In the genomic region with DNA sequence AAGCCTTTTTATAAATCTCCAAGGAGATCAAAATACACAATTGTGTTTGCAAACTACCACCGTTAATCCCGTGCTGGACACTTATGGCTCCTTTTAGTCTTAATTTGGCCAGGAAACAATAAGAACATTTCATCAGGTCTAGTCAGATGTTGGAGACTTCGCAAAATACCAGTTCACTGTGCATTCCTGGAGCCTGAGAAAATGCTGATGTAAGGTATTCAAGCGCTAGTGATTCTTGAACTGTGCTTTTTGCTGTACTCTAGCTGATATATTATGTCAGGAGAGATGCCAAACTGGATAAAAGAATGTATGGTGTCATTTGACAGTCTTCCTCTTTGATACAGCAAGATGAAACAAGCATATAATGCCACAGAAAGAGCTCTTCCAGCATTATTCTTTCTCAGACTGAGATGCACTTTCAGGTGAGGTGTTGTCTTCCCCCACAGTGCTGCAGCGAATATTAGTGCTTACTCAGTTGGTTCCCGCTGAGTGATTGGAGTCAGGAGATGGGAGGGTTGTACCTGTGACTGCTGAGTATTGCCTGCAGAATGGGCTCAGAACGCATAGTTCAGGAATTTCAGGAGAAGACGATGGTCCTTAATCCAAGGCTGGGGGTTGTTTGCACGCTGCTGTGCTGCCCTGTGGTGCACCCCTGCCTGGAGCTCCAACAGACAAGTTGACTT, we compare ENCODE assay signal across 14 cellular contexts. TPM values are rescaled to one million over a fixed set of nuclear protein-coding genes. Genes with fewer than 3 reads are reported as not detected.
DNase-seq lines count a peak whose midpoint lies in the region; ATAC-seq, FAIRE-seq and TF ChIP-seq lines count a peak whose summit lies in the region.
"Had no signal": no experiment of that assay in that cellular context is flagged by ENCODE, and none has a peak within 500 bp of the region (broad histone marks: within the 10 kb centered on the region; RNA-seq: fewer than 3 reads in every experiment).

No MANE protein-coding gene starts in this region.

- no peak for FAIRE-seq in urothelium cell line (lab: Jason Lieb, UNC)

- CTCF ChIA-PET in GM10248 (lab: Yijun Ruan, JAX) = no interaction called here

- H3K4me3 ChIP-seq in fibroblast of villous mesenchyme (ENCODE audit: low read depth, low read length) = no peak overlapping the region
- H3K4me3 ChIP-seq in retinal pigment epithelial cell (ENCODE audit: low read length) = no peak overlapping the region
- H3K4me3 ChIP-seq: coronary artery, neural progenitor cell had no signal

- no peak for ATAC-seq in GM19452 (IDR thresholded peaks at IDR 0.05; ENCODE audit: unreplicated experiment)
- ATAC-seq: activated T-cell treated with anti-CD3 and anti-CD28 coated beads, Interleukin-2, amount 50 U/mL, for 4 hours; Panc1 had no signal

- TF ChIP-seq CTCF in fibroblast of villous mesenchyme (IDR thresholded peaks at IDR 0.05; ENCODE audit: insufficient read depth, low read depth, low read length) (no peak), retinal pigment epithelial cell (conservative IDR thresholded peaks at IDR 0.05; ENCODE audit: low read depth, low read length) (no peak), GM10248 (IDR thresholded peaks at IDR 0.05; ENCODE audit: control extremely low read depth, extremely low read depth, low read depth, missing control alignments) (no peak)

- DNase-seq in GM04504 (ENCODE audit: low read depth) (peak; percentile 54), amniotic epithelial cell (ENCODE audit: low read depth) (peak; percentile 85), fibroblast of villous mesenchyme (ENCODE audit: low read depth) (peak; percentile 66), retinal pigment epithelial cell (ENCODE audit: low read depth) (peak; percentile 97), MV-4-11 (lab: John Stamatoyannopoulos, UW) (no peak), GM10248 (ENCODE audit: extremely low spot score) (no peak), urothelium cell line (ENCODE audit: low spot score) (no peak)
- DNase-seq: activated T-cell treated with anti-CD3 and anti-CD28 coated beads, Interleukin-2, amount 50 U/mL, for 4 hours; DMS53; NCI-H2081 treated with DMSO at 0.1 percent for 48 hours had no signal

- POLR2A ChIA-PET in GM10248 (lab: Yijun Ruan, JAX) = interaction anchor here (0.6 kb wide), 1 partner anchor 34 kb away, joined by 3 read pairs; no protein-coding TSS in a partner anchor

RNA-seq across cellular contexts. Expression of a gene that starts 59.2 kb away (rescaled TPM):
- total RNA-seq in fibroblast of villous mesenchyme = 75.7 and 99.7 TPM in 2 replicates

Comparison
In these comparisons a context has a peak if more than half of its experiments do, and no peak if none do; other contexts are left out.
1. DNase-seq: peak in GM04504 (single experiment), amniotic epithelial cell (single experiment), fibroblast of villous mesenchyme (single experiment) and retinal pigment epithelial cell (single experiment); none in MV-4-11 (single experiment), GM10248 (single experiment) and urothelium cell line (single experiment).